33 cellular contexts compared by ENCODE assay signal in genomic region chr1:211213702-211214101, GRCh38.
"Had no signal": no experiment of that assay in that cellular context is flagged by ENCODE, and none has a peak within 500 bp of the region (broad histone marks: within the 10 kb centered on the region; RNA-seq: fewer than 3 reads in every experiment).

No MANE protein-coding gene starts in this region.

- H3K4me1 ChIP-seq: adrenal gland, ascending aorta, body of pancreas, breast epithelium had no signal

- H3K27me3 ChIP-seq: adrenal gland, ascending aorta, body of pancreas, brain microvascular endothelial cell, breast epithelium, cardiac muscle cell had no signal

- H3K4me3 ChIP-seq: adrenal gland, ascending aorta, body of pancreas, breast epithelium, cardiac muscle cell had no signal

- ATAC-seq: activated naive CD4-positive, alpha-beta T cell treated with anti-CD3 and anti-CD28 coated beads, Interleukin-2, amount 50 U/mL, for 72 hours; activated naive CD8-positive, alpha-beta T cell treated with anti-CD3 and anti-CD28 coated beads, Interleukin-2, amount 50 U/mL, for 24 hours; activated T-cell treated with anti-CD3 and anti-CD28 coated beads, Interleukin-2, amount 50 U/mL, for 4 hours; activated T-cell treated with anti-CD3 and anti-CD28 coated beads, Interleukin-2, amount 50 U/mL, for 72 hours; activated T-helper 17 cell treated with anti-CD3 and anti-CD28 coated beads, Interleukin-2, amount 50 U/mL, for 72 hours; body of pancreas had no signal

- H3K36me3 ChIP-seq: adrenal gland, ascending aorta, brain microvascular endothelial cell, breast epithelium, cardiac muscle cell had no signal

- FAIRE-seq: astrocyte, bronchial epithelial cell had no signal

- DNase-seq: activated effector memory CD4-positive, alpha-beta T cell treated with anti-CD3 and anti-CD28 coated beads, Interleukin-2, amount 50 U/mL, for 16 hours; activated effector memory CD4-positive, alpha-beta T cell treated with Interleukin-2 at 50 U/mL for 16 hours; activated gamma-delta T cell; activated gamma-delta T cell treated with Interleukin-2 at 50 U/mL for 16 hours; activated naive CD4-positive, alpha-beta T cell; activated naive CD4-positive, alpha-beta T cell treated with anti-CD3 and anti-CD28 coated beads for 36 hours; activated naive CD4-positive, alpha-beta T cell treated with anti-CD3 and anti-CD28 coated beads, Interleukin-2, amount 10 ng/mL, durations not matched to agents 7 days and 5 days; activated naive CD4-positive, alpha-beta T cell treated with anti-CD3 and anti-CD28 coated beads, Interleukin-2, amount 50 U/mL, for 16 hours; activated naive CD4-positive, alpha-beta T cell treated with Interleukin-2 at 50 U/mL for 16 hours; activated naive CD8-positive, alpha-beta T cell treated with anti-CD3 and anti-CD28 coated beads for 36 hours; activated naive CD8-positive, alpha-beta T cell treated with anti-CD3 and anti-CD28 coated beads, Interleukin-2, amount 10 ng/mL, durations not matched to agents 7 days and 5 days; activated naive CD8-positive, alpha-beta T cell treated with anti-CD3 and anti-CD28 coated beads, Interleukin-2, amount 50 U/mL, for 24 hours; activated T-cell treated with anti-CD3 and anti-CD28 coated beads, Interleukin-2, amount 50 U/mL, for 24 hours; activated T-cell treated with anti-CD3 and anti-CD28 coated beads, Interleukin-2, amount 50 U/mL, for 4 hours; activated T-cell treated with anti-CD3 and anti-CD28 coated beads, Interleukin-2, amount 50 U/mL, for 48 hours; activated T-cell treated with anti-CD3 and anti-CD28 coated beads, Interleukin-2, amount 50 U/mL, for 72 hours; adrenal gland; amniotic stem cell; amygdala; anterior cingulate cortex; aorta; body of pancreas; brain microvascular endothelial cell; caudate nucleus; central memory CD4-positive, alpha-beta T cell; cerebellar nuclear complex had no signal

- H3K27ac ChIP-seq: adrenal gland, ascending aorta, body of pancreas, brain microvascular endothelial cell, breast epithelium, cardiac muscle cell had no signal

- H3K9me3 ChIP-seq: adrenal gland, ascending aorta, body of pancreas, breast epithelium had no signal
